In the genomic region with DNA sequence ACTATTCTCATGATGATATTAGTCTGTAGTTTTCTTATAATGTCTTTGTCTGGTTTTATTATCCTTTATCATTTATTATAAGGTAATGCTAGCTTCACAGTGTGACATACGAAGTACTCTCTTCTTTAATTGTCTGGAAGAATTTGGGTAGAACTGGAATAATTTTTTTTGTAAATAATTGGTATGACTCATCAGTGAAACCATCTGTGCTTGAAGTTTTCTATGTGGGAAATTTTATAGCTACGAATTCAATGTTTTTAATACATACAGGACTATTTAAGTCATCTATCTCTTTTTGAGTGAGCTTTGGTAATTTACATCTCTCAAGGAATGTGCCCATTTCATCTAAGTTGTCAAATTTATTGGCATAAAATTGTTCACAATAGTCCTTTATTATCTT, we compare ENCODE assay signal across 21 cellular contexts.
"Had no signal": no experiment of that assay in that cellular context is flagged by ENCODE, and none has a peak within 500 bp of the region (broad histone marks: within the 10 kb centered on the region; RNA-seq: fewer than 3 reads in every experiment).

No MANE protein-coding gene starts in this region.

- H3K27me3 ChIP-seq: body of pancreas, transverse colon, vagina had no signal

- H3K4me3 ChIP-seq: body of pancreas, coronary artery, skin epidermis, transverse colon, vagina had no signal

- ATAC-seq: body of pancreas; left ventricle myocardium superior; natural killer cell treated with Interleukin-12 subunit alpha and Interleukin-12 subunit beta and Interleukin-15 and Interleukin-18, amount 100 ng/mL, for 72 hours; WTC11 had no signal

- H3K36me3 ChIP-seq: transverse colon, vagina had no signal

- H3K9me3 ChIP-seq: body of pancreas, transverse colon, vagina had no signal

- DNase-seq: activated CD4-positive, alpha-beta memory T cell treated with anti-CD3 and anti-CD28 coated beads, Interleukin-2, amount 10 ng/mL, durations not matched to agents 7 days and 5 days; activated CD4-positive, alpha-beta T cell treated with anti-CD3 and anti-CD28 coated beads for 4 hours; activated naive CD4-positive, alpha-beta T cell treated with anti-CD3 and anti-CD28 coated beads, Interleukin-2, amount 10 ng/mL, durations not matched to agents 7 days and 5 days; activated T-cell treated with anti-CD3 and anti-CD28 coated beads, Interleukin-2, amount 50 U/mL, for 24 hours; body of pancreas; central memory CD4-positive, alpha-beta T cell; glutamatergic neuron; hypothalamus; left ventricle myocardium superior; mesendoderm; stimulated activated CD4-positive, alpha-beta T cell treated with anti-CD3 and anti-CD28 coated beads, Interleukin-15, amount 100 ng/mL, for 24 hours; stimulated activated CD4-positive, alpha-beta T cell treated with anti-CD3 and anti-CD28 coated beads, Interleukin-4, amount 100 ng/mL, for 1 hour; stimulated activated CD8-positive, alpha-beta memory T cell treated with anti-CD3 and anti-CD28 coated beads, Interleukin-4, amount 100 ng/mL, for 48 hours; stimulated activated naive CD4-positive, alpha-beta T cell treated with Interleukin-2 at 50 U/mL for 16 hours; substantia nigra; transverse colon had no signal

- H3K4me1 ChIP-seq: body of pancreas, transverse colon, vagina had no signal

- H3K27ac ChIP-seq: body of pancreas, coronary artery, skin epidermis, transverse colon, vagina had no signal
